Comparison of ENCODE assay signal across 20 cellular contexts in genomic region chr2:127877136-127877535, GRCh38. TPM values are rescaled to one million over a fixed set of nuclear protein-coding genes. Genes with fewer than 3 reads are reported as not detected.
DNase-seq lines count a peak whose midpoint lies in the region; ATAC-seq and TF ChIP-seq lines count a peak whose summit lies in the region.
"Had no signal": no experiment of that assay in that cellular context is flagged by ENCODE, and none has a peak within 500 bp of the region (broad histone marks: within the 10 kb centered on the region; RNA-seq: fewer than 3 reads in every experiment).

No MANE protein-coding gene starts in this region.

- no peak overlapping the region for H3K18ac ChIP-seq in trophoblast cell (ENCODE audit: low read length)

- no peak for TF ChIP-seq CTCF in DND-41 (IDR thresholded peaks at IDR 0.05; ENCODE audit: borderline replicate concordance, extremely low read depth, low read length, poor library complexity, severe bottlenecking)
- no peak for TF ChIP-seq CTCF in dorsolateral prefrontal cortex (IDR thresholded peaks at IDR 0.05 in 54 of 56, conservative IDR thresholded peaks at IDR 0.05 in 2 of 56; ENCODE audit: low read depth in 1 of 56, partially characterized antibody in 56 of 56)

- H3K36me3 ChIP-seq in DND-41 (ENCODE audit: insufficient read depth, low read length) (peaks cover 56% of the 10 kb centered on the region), trophoblast cell (ENCODE audit: control insufficient read depth in 1 of 2, insufficient read depth in 2 of 2, low read length in 2 of 2) (peaks cover 20 to 30% of the 10 kb centered on the region in 2 experiments)
- H3K36me3 ChIP-seq: BE2C had no signal

- H4K91ac ChIP-seq in trophoblast cell (ENCODE audit: low read depth, low read length): no peak overlapping the region

- no peak overlapping the region for H3K4me2 ChIP-seq in DND-41 (ENCODE audit: insufficient read depth, low read length)
- H3K4me2 ChIP-seq in trophoblast cell (ENCODE audit: low read length): no peak overlapping the region

- no peak overlapping the region for H2AK5ac ChIP-seq in trophoblast cell (ENCODE audit: low read length)

- H3K9me3 ChIP-seq in DND-41 (ENCODE audit: insufficient read depth, low read length, severe bottlenecking) (no peaks in the 10 kb centered on the region), trophoblast cell (ENCODE audit: insufficient read depth, low read depth, low read length) (no peaks in the 10 kb centered on the region)
- H3K9me3 ChIP-seq: BE2C had no signal

- H4K12ac ChIP-seq in trophoblast cell (ENCODE audit: low read depth, low read length): no peak overlapping the region

- H3K23ac ChIP-seq in trophoblast cell (ENCODE audit: low read length): no peak overlapping the region

- no peaks in the 10 kb centered on the region for H3K9me3 Mint-ChIP-seq in activated T-cell treated with anti-CD3 and anti-CD28 coated beads, Interleukin-2, amount 50 U/mL, for 24 hours
- H3K9me3 Mint-ChIP-seq in activated T-helper 17 cell treated with anti-CD3 and anti-CD28 coated beads, Interleukin-2, amount 50 U/mL, for 72 hours: no peaks in the 10 kb centered on the region
- H3K9me3 Mint-ChIP-seq: CD4-positive, CD25-positive, alpha-beta regulatory T cell; HFFc6; IgD-negative memory B cell had no signal

- no peak overlapping the region for H3K27ac ChIP-seq in DND-41 (ENCODE audit: low read length)
- H3K27ac ChIP-seq in trophoblast cell (ENCODE audit: low read depth, low read length): no peak overlapping the region
- H3K27ac ChIP-seq in dorsolateral prefrontal cortex: no peak overlapping the region

- no peaks in the 10 kb centered on the region for H3K27me3 Mint-ChIP-seq in activated T-cell treated with anti-CD3 and anti-CD28 coated beads, Interleukin-2, amount 50 U/mL, for 24 hours
- no peaks in the 10 kb centered on the region for H3K27me3 Mint-ChIP-seq in activated T-helper 17 cell treated with anti-CD3 and anti-CD28 coated beads, Interleukin-2, amount 50 U/mL, for 72 hours
- H3K27me3 Mint-ChIP-seq: CD4-positive, CD25-positive, alpha-beta regulatory T cell; IgD-negative memory B cell had no signal

- H3K4me1 Mint-ChIP-seq in activated T-cell treated with anti-CD3 and anti-CD28 coated beads, Interleukin-2, amount 50 U/mL, for 24 hours (ENCODE audit: low read depth): peaks cover 71% of the 10 kb centered on the region
- peaks cover 25% of the 10 kb centered on the region for H3K4me1 Mint-ChIP-seq in activated T-helper 17 cell treated with anti-CD3 and anti-CD28 coated beads, Interleukin-2, amount 50 U/mL, for 72 hours

- H4K8ac ChIP-seq in trophoblast cell (ENCODE audit: low read depth, low read length): no peak overlapping the region

- no peak overlapping the region for H3K9ac ChIP-seq in DND-41 (ENCODE audit: low read depth, low read length)
- H3K9ac ChIP-seq in trophoblast cell (ENCODE audit: low read length): no peak overlapping the region

- H2BK5ac ChIP-seq in trophoblast cell (ENCODE audit: low read depth, low read length, poor library complexity): no peak overlapping the region

- ATAC-seq in DND-41 (ENCODE audit: insufficient read depth, low read depth): peak; percentile 27; the same call in 2 of the 3 replicates
- no peak for ATAC-seq in activated T-helper 17 cell treated with anti-CD3 and anti-CD28 coated beads, Interleukin-2, amount 50 U/mL, for 72 hours (replicated peaks)
- ATAC-seq: HCT116 had no signal

- H3K4ac ChIP-seq in trophoblast cell (ENCODE audit: low read depth, low read length): peak overlapping the region; percentile 64

- peaks cover 73% of the 10 kb centered on the region for H3K36me3 Mint-ChIP-seq in activated T-cell treated with anti-CD3 and anti-CD28 coated beads, Interleukin-2, amount 50 U/mL, for 24 hours (ENCODE audit: low read depth)
- peaks cover 71% of the 10 kb centered on the region for H3K36me3 Mint-ChIP-seq in activated T-helper 17 cell treated with anti-CD3 and anti-CD28 coated beads, Interleukin-2, amount 50 U/mL, for 72 hours (ENCODE audit: low read depth)
- H3K36me3 Mint-ChIP-seq: IgD-negative memory B cell had no signal

- H3K4me1 ChIP-seq in DND-41 (ENCODE audit: insufficient read depth, low read length) (peaks cover 7% of the 10 kb centered on the region; the same call in 1 of the 2 replicates), trophoblast cell (ENCODE audit: control insufficient read depth in 1 of 2, insufficient read depth in 2 of 2, low read length in 2 of 2) (no peaks in the 10 kb centered on the region)
- H3K4me1 ChIP-seq: BE2C had no signal

- H3K27me3 ChIP-seq in DND-41 (ENCODE audit: insufficient read depth, low read length, poor library complexity) (no peaks in the 10 kb centered on the region), trophoblast cell (ENCODE audit: insufficient read depth, low read length) (no peaks in the 10 kb centered on the region), dorsolateral prefrontal cortex (no peaks in the 10 kb centered on the region)
- H3K27me3 ChIP-seq: BE2C had no signal

- peak overlapping the region; percentile 24 for H3K27ac Mint-ChIP-seq in activated T-cell treated with anti-CD3 and anti-CD28 coated beads, Interleukin-2, amount 50 U/mL, for 24 hours
- peak overlapping the region; percentile 22 for H3K27ac Mint-ChIP-seq in activated T-helper 17 cell treated with anti-CD3 and anti-CD28 coated beads, Interleukin-2, amount 50 U/mL, for 72 hours
- H3K27ac Mint-ChIP-seq: HFFc6, IgD-negative memory B cell had no signal

- peaks cover 57% of the 10 kb centered on the region for H4K20me1 ChIP-seq in DND-41 (ENCODE audit: insufficient read depth, low read length)

- H3K79me2 ChIP-seq in DND-41 (ENCODE audit: insufficient read depth, low read length) (peaks cover 98% of the 10 kb centered on the region), trophoblast cell (ENCODE audit: control insufficient read depth, insufficient read depth, low read length, poor library complexity) (no peaks in the 10 kb centered on the region)

- no peak overlapping the region for H2BK12ac ChIP-seq in trophoblast cell (ENCODE audit: low read length)

- intact Hi-C loops in dorsolateral prefrontal cortex (cut with DNase I): loop anchor here in 1 of 2 donors (10.0 kb wide), 1 partner anchor 162 kb away; no protein-coding TSS in a partner anchor

- H3K4me3 ChIP-seq in DND-41 (ENCODE audit: low read depth in 1 of 2, low read length in 2 of 2) (no peak overlapping the region), trophoblast cell (ENCODE audit: low read depth, low read length) (no peak overlapping the region), dorsolateral prefrontal cortex (no peak overlapping the region)

- no peak overlapping the region for H2AFZ ChIP-seq in DND-41 (ENCODE audit: low read depth, low read length)
- no peak overlapping the region for H2AFZ ChIP-seq in trophoblast cell (ENCODE audit: insufficient read depth, low read length, poor library complexity)

- H3K4me3 Mint-ChIP-seq in activated T-cell treated with anti-CD3 and anti-CD28 coated beads, Interleukin-2, amount 50 U/mL, for 24 hours: no peak overlapping the region
- no peak overlapping the region for H3K4me3 Mint-ChIP-seq in activated T-helper 17 cell treated with anti-CD3 and anti-CD28 coated beads, Interleukin-2, amount 50 U/mL, for 72 hours
- H3K4me3 Mint-ChIP-seq: CD4-positive, CD25-positive, alpha-beta regulatory T cell; HFFc6; IgD-negative memory B cell had no signal

- H3K79me1 ChIP-seq in trophoblast cell (ENCODE audit: low read length): no peaks in the 10 kb centered on the region

- H3K14ac ChIP-seq in trophoblast cell (ENCODE audit: low read length): no peak overlapping the region

- WGBS in trophoblast cell (ENCODE audit: extremely low coverage, insufficient coverage, insufficient read length): no CpG with 5 or more reads among the region's 2 CpGs

- DNase-seq in activated T-cell treated with anti-CD3 and anti-CD28 coated beads, Interleukin-2, amount 50 U/mL, for 24 hours: no peak
- DNase-seq in activated T-cell treated with anti-CD3 and anti-CD28 coated beads, Interleukin-2, amount 50 U/mL, for 48 hours: no peak
- DNase-seq in DND-41 (no peak), trophoblast cell (no peak), dorsolateral prefrontal cortex (no peak), GM03348 (ENCODE audit: low spot score) (no peak)
- DNase-seq: ACHN; BE2C; C1 segment of cervical spinal cord; CD4-positive, CD25-positive, alpha-beta regulatory T cell; DMS153; DMS79; GF-D8; GOT3; H7; HFFc6; KBM-7 had no signal

- no peak overlapping the region for H2BK120ac ChIP-seq in trophoblast cell (ENCODE audit: insufficient read depth, low read length, poor library complexity)

RNA-seq across cellular contexts. Expression of gene AMMECR1L, which starts 8.6 kb away (rescaled TPM):
- total RNA-seq in activated T-helper 17 cell treated with anti-CD3 and anti-CD28 coated beads, Interleukin-2, amount 50 U/mL, for 72 hours: 10 to 100 TPM; 13.8 to 17.6 TPM
- 19.5 and 19.6 TPM in 2 replicates for polyA plus RNA-seq in trophoblast cell (2013)
- 10 to 100 TPM in 110 of 120 experiments, 1 to 10 TPM in 10; 8.9 to 15.1 (median 11.5) TPM for total RNA-seq in dorsolateral prefrontal cortex

RNA-seq across cellular contexts. Expression of gene POLR2D, which starts 19.2 kb away (rescaled TPM):
- total RNA-seq in activated T-helper 17 cell treated with anti-CD3 and anti-CD28 coated beads, Interleukin-2, amount 50 U/mL, for 72 hours: 10 to 100 TPM; 55.5 to 76.2 TPM
- 18.1 and 18.4 TPM in 2 replicates for polyA plus RNA-seq in trophoblast cell (2013)
- 10 to 100 TPM; 21.1 to 37.4 (median 27.9) TPM for total RNA-seq in dorsolateral prefrontal cortex
